16 cellular contexts compared by ENCODE assay signal in the genomic region with DNA sequence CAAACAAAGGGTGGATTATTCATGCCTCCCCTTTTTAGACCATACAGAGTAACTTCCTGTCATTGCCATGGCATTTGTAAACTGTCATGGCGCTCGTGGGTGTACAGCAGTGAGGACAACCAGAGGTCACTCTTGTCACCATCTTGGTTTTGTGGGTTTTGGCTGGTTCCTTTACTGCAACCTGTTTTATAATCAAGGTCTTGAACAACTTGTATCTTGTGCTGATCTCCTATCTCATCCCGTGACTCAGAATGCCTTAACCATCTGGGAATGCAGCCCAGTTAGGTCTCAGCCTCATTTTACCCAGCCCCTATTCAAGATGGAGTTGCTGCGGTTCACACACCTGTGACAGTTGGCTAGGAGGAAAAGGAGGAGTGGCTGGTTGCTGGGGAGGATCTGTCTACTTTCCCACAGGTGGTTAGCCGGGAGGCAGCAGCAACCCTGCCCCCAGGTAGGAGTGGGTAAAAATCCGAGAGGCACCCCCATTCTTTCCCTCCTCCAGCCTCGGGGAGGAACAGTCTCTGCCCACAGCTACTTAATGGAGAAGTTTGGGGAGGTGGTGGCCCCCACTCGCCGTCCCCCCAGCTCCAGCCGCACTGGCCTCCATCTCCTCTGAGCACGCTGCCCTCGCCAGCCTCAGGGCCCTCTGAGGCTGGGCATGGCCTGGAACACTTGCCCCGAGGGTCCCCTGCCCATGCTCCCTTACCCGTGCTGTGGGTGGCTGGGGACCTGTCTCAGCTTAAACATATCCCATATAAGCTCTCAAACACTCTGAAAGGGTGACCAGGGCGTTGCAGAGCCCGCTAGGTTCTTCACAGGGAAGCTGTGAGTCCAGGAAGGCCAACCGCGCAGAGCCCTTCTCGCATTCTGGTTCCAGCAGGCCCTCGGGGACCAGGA. TPM values are rescaled to one million over a fixed set of nuclear protein-coding genes. Genes with fewer than 3 reads are reported as not detected.
DNase-seq lines count a peak whose midpoint lies in the region; ATAC-seq, FAIRE-seq and TF ChIP-seq lines count a peak whose summit lies in the region.
"Had no signal": no experiment of that assay in that cellular context is flagged by ENCODE, and none has a peak within 500 bp of the region (broad histone marks: within the 10 kb centered on the region; RNA-seq: fewer than 3 reads in every experiment).

No MANE protein-coding gene starts in this region.

- no peak overlapping the region for H3K27ac ChIP-seq in HepG2 (ENCODE audit: extremely low read length, insufficient read depth, low read length)
- no peak overlapping the region for H3K27ac ChIP-seq in right lobe of liver
- H3K27ac ChIP-seq in OCI-LY3 (ENCODE audit: low read length) = no peak overlapping the region
- no peak overlapping the region for H3K27ac ChIP-seq in foreskin keratinocyte
- no peak overlapping the region for H3K27ac ChIP-seq in osteoblast (ENCODE audit: low read depth, low read length)
- H3K27ac ChIP-seq: epithelial cell of prostate, left ventricle myocardium inferior, upper lobe of right lung had no signal

- H2AFZ ChIP-seq in HepG2 (ENCODE audit: low read length) (no peak overlapping the region), OCI-LY3 (ENCODE audit: low read depth, low read length) (no peak overlapping the region), osteoblast (ENCODE audit: low read length) (no peak overlapping the region)

- CTCF ChIA-PET in HepG2 (lab: Yijun Ruan, JAX; ENCODE audit: low intra/inter-chr PET ratio, low total read pairs) = interaction anchor here (5.2 kb wide), 1 partner anchor 95 kb away, joined by 41 read pairs; no protein-coding TSS in a partner anchor

- H4K20me1 ChIP-seq in HepG2 (ENCODE audit: insufficient read depth, low read length) (no peaks in the 10 kb centered on the region), OCI-LY3 (ENCODE audit: insufficient read depth, low read length) (no peaks in the 10 kb centered on the region), osteoblast (ENCODE audit: insufficient read depth, low read length) (no peaks in the 10 kb centered on the region)

- in situ Hi-C loops in HepG2 (cut with HindIII; ENCODE audit: extremely low pct_ligation_motif_present, low pct_unique_long_range_greater_than_20kb) = loop anchor here (5.0 kb wide), 1 partner anchor 94 kb away; no protein-coding TSS in a partner anchor

- no peak for TF ChIP-seq RAD21 in HepG2 (CRISPR knock-in tag; IDR thresholded peaks at IDR 0.05)

- intact Hi-C loops in HepG2 (cut with micrococcal nuclease; ENCODE audit: unreplicated experiment) (no loop called here), right lobe of liver (cut with DNase I) (loop anchor here (5.0 kb wide), 2 partner anchors 39 to 114 kb away; partner anchors contain the start of gene TAMALIN (in 1 of the 2))

- H3K27me3 ChIP-seq in HepG2 (ENCODE audit: control insufficient read depth in 1 of 2, insufficient read depth in 2 of 2, low read length in 2 of 2) (peaks cover 2 to 20% of the 10 kb centered on the region in 2 experiments; a peak in 3 of 5 replicates), right lobe of liver (no peaks in the 10 kb centered on the region), OCI-LY3 (ENCODE audit: low read depth, low read length) (no peaks in the 10 kb centered on the region), foreskin keratinocyte (no peaks in the 10 kb centered on the region), osteoblast (ENCODE audit: insufficient read depth, low read length) (peaks cover 20% of the 10 kb centered on the region)
- H3K27me3 ChIP-seq: upper lobe of right lung had no signal

- H3K9me3 ChIP-seq in HepG2 (ENCODE audit: low read length) = no peaks in the 10 kb centered on the region
- no peaks in the 10 kb centered on the region for H3K9me3 ChIP-seq in right lobe of liver
- H3K9me3 ChIP-seq in OCI-LY3 (ENCODE audit: insufficient read depth, low read length) = no peaks in the 10 kb centered on the region
- H3K9me3 ChIP-seq in osteoblast (ENCODE audit: low read depth, low read length) = no peaks in the 10 kb centered on the region
- H3K9me3 ChIP-seq: left ventricle myocardium inferior, upper lobe of right lung had no signal

- H3K36me3 ChIP-seq in HepG2 (replicated peaks in 1 of 2; ENCODE audit: control insufficient read depth in 1 of 2, insufficient read depth in 2 of 2, low read length in 2 of 2) (no peaks in the 10 kb centered on the region), right lobe of liver (no peaks in the 10 kb centered on the region), OCI-LY3 (replicated peaks; ENCODE audit: low read depth, low read length) (no peaks in the 10 kb centered on the region), osteoblast (ENCODE audit: insufficient read depth, low read length) (no peaks in the 10 kb centered on the region)
- H3K36me3 ChIP-seq: left ventricle myocardium inferior, upper lobe of right lung had no signal

- BruUV-seq in HepG2 (replicated peaks; lab: Mats Ljungman, UMichigan) = no TSS peak

- 39% methylated on average over 8 of the region's 20 CpGs for WGBS in HepG2 (ENCODE audit: low lambda C conversion rate)
- 48% methylated on average over 11 of the region's 20 CpGs for WGBS in right lobe of liver (ENCODE audit: insufficient coverage, low coverage, low lambda C conversion rate, missing lambda C conversion rate)

- TF ChIP-seq EP300 in HepG2 (IDR thresholded peaks at IDR 0.05; ENCODE audit: low read depth in 2 of 2, low read length in 2 of 2) (no peak), HepG2 (CRISPR knock-in tag; IDR thresholded peaks at IDR 0.05; ENCODE audit: borderline replicate concordance) (no peak)

- no peak for FAIRE-seq in HepG2 (lab: Jason Lieb, UNC)
- FAIRE-seq: D721Med had no signal

- peak overlapping the region in 1 of 3 experiments; percentile 6; a peak in 1 of 6 replicates for H3K4me3 ChIP-seq in HepG2 (replicated peaks in 1 of 3; ENCODE audit: insufficient read depth in 1 of 3, low read depth in 2 of 3, low read length in 3 of 3)
- no peak overlapping the region for H3K4me3 ChIP-seq in right lobe of liver
- no peak overlapping the region for H3K4me3 ChIP-seq in OCI-LY3 (ENCODE audit: low read length)
- no peak overlapping the region for H3K4me3 ChIP-seq in osteoblast (ENCODE audit: insufficient read depth, low read length)
- H3K4me3 ChIP-seq: left ventricle myocardium inferior, upper lobe of right lung had no signal

- H3K4me1 ChIP-seq in HepG2 (ENCODE audit: insufficient read depth, low read length) = peaks cover 75% of the 10 kb centered on the region
- peaks cover 0 to 38% (median 19%) of the 10 kb centered on the region in 4 donors for H3K4me1 ChIP-seq in right lobe of liver
- peaks cover 77% of the 10 kb centered on the region for H3K4me1 ChIP-seq in OCI-LY3 (ENCODE audit: low read length)
- H3K4me1 ChIP-seq in foreskin keratinocyte = peaks cover 5% of the 10 kb centered on the region
- H3K4me1 ChIP-seq in osteoblast (ENCODE audit: insufficient read depth, low read length) = no peaks in the 10 kb centered on the region

- TF ChIP-seq POLR2A in HepG2 (IDR thresholded peaks at IDR 0.05; ENCODE audit: insufficient read depth in 1 of 2, low read depth in 2 of 2, low read length in 2 of 2) (no peak), right lobe of liver (IDR thresholded peaks at IDR 0.05) (no peak)

- POLR2A ChIA-PET in HepG2 (lab: Yijun Ruan, JAX) = interaction anchor here (1.4 kb wide), 1 partner anchor 89 kb away, joined by 3 read pairs; no protein-coding TSS in a partner anchor

- H3K4me2 ChIP-seq in HepG2 (ENCODE audit: low read depth, low read length) (peak overlapping the region; percentile 32; the same call in 1 of the 2 replicates), OCI-LY3 (ENCODE audit: low read length) (peak overlapping the region; percentile 55), osteoblast (ENCODE audit: insufficient read depth, low read length) (no peak overlapping the region)

- no peak for DNase-seq in HepG2 (ENCODE audit: low spot score)
- no peak for DNase-seq in right lobe of liver
- DNase-seq in foreskin keratinocyte = peak; percentile 32 to 69
- no peak for DNase-seq in stimulated activated CD4-positive, alpha-beta T cell treated with anti-CD3 and anti-CD28 coated beads, Interleukin-4, amount 100 ng/mL, for 24 hours
- DNase-seq in osteoblast (ENCODE audit: insufficient read length, low spot score, missing footprints) = no peak
- DNase-seq: SIG-M5, T1000 had no signal

- ATAC-seq in HepG2 (no peak), right lobe of liver (no peak), foreskin keratinocyte (no peak), HG02588 (IDR thresholded peaks at IDR 0.05; ENCODE audit: unreplicated experiment) (no peak), GM18909 (IDR thresholded peaks at IDR 0.05; ENCODE audit: poor library complexity, unreplicated experiment) (no peak)

- no peaks in the 10 kb centered on the region for H3K79me2 ChIP-seq in HepG2 (ENCODE audit: insufficient read depth, low read length)
- no peaks in the 10 kb centered on the region for H3K79me2 ChIP-seq in OCI-LY3 (ENCODE audit: low read length)
- no peaks in the 10 kb centered on the region for H3K79me2 ChIP-seq in osteoblast (ENCODE audit: insufficient read depth, low read length)

- TF ChIP-seq CTCF in HepG2 (CRISPR knock-in tag; IDR thresholded peaks at IDR 0.05) (no peak), right lobe of liver (IDR thresholded peaks at IDR 0.05) (no peak), OCI-LY3 (IDR thresholded peaks at IDR 0.05; ENCODE audit: low read depth, low read length) (no peak), foreskin keratinocyte (conservative IDR thresholded peaks at IDR 0.05) (no peak), osteoblast (IDR thresholded peaks at IDR 0.05; ENCODE audit: extremely low read depth, low read depth, low read length) (no peak)

- H3K9ac ChIP-seq in HepG2 (ENCODE audit: insufficient read depth, low read depth, low read length) (no peak overlapping the region), OCI-LY3 (ENCODE audit: low read length) (no peak overlapping the region)

RNA-seq across cellular contexts. Expression of gene SMIM41, which starts 41.7 kb away (rescaled TPM):
- total RNA-seq in HepG2 (2016; rRNA removed; fragmentation: Illumina TruSeq; extraction: Trizol) = not detected in 2 replicates
- total RNA-seq in HepG2 (2016; cell fraction: cytosol; rRNA removed; fragmentation: Illumina TruSeq; extraction: Trizol; ENCODE audit: low read depth) = not detected in 2 replicates
- not detected in 2 replicates for total RNA-seq in HepG2 (2016; cell fraction: insoluble cytoplasmic fraction; rRNA removed; fragmentation: Illumina TruSeq; extraction: Trizol)
- not detected in 2 replicates for total RNA-seq in HepG2 (2016; cell fraction: membrane; rRNA removed; fragmentation: Illumina TruSeq; extraction: Trizol)
- total RNA-seq in HepG2 (2016; cell fraction: nucleus; rRNA removed; fragmentation: Illumina TruSeq; extraction: Trizol) = not detected in 2 replicates
- 0.07 TPM in 1 of 2 replicates, not detected in the other for polyA plus RNA-seq in HepG2 (2011; rRNA removed)
- polyA plus RNA-seq in HepG2 (2011; cell fraction: cytosol; rRNA removed) = not detected in 2 replicates
- not detected in 2 replicates for polyA plus RNA-seq in HepG2 (2011; cell fraction: nucleus; rRNA removed)
- not detected in 2 replicates for polyA plus RNA-seq in HepG2 (2012)
- not detected in 2 replicates for polyA plus RNA-seq in HepG2 (2016; cell fraction: cytosol; fragmentation: Illumina TruSeq; extraction: Trizol; ENCODE audit: low read depth)
- not detected in 2 replicates for polyA plus RNA-seq in HepG2 (2016; cell fraction: insoluble cytoplasmic fraction; fragmentation: Illumina TruSeq; extraction: Trizol; ENCODE audit: low read depth)
- not detected in 2 replicates for polyA plus RNA-seq in HepG2 (2016; cell fraction: membrane; fragmentation: Illumina TruSeq; extraction: Trizol; ENCODE audit: low read depth)
- polyA plus RNA-seq in HepG2 (2016; cell fraction: nucleus; fragmentation: Illumina TruSeq; extraction: Trizol; ENCODE audit: insufficient read depth, low read depth) = not detected in 2 replicates
- polyA minus RNA-seq in HepG2 (2011; rRNA and poly(A)+ RNA removed; ENCODE audit: low replicate concordance) = not detected in 2 replicates
- polyA minus RNA-seq in HepG2 (2011; cell fraction: cytosol; rRNA and poly(A)+ RNA removed) = not detected in 2 replicates
- polyA minus RNA-seq in HepG2 (2011; cell fraction: nucleus; rRNA and poly(A)+ RNA removed) = 0.39 TPM in 1 of 2 replicates, not detected in the other
- not detected for total RNA-seq in right lobe of liver
- not detected in 2 replicates for total RNA-seq in foreskin keratinocyte
- polyA plus RNA-seq in foreskin keratinocyte = not detected in 2 replicates
- under 0.01 TPM in 1 of 2 replicates, not detected in the other for total RNA-seq in osteoblast
- total RNA-seq: activated T-cell treated with anti-CD3 and anti-CD28 coated beads, Interleukin-2, amount 50 U/mL, for 4 hours; chondrocyte had no signal

RNA-seq across cellular contexts. Expression of gene ATG101, which starts 51.4 kb away (rescaled TPM):
- total RNA-seq in HepG2 (2016; rRNA removed; fragmentation: Illumina TruSeq; extraction: Trizol) = 66.7 and 67.7 TPM in 2 replicates
- total RNA-seq in HepG2 (2016; cell fraction: cytosol; rRNA removed; fragmentation: Illumina TruSeq; extraction: Trizol; ENCODE audit: low read depth) = 24.9 and 31.4 TPM in 2 replicates
- total RNA-seq in HepG2 (2016; cell fraction: insoluble cytoplasmic fraction; rRNA removed; fragmentation: Illumina TruSeq; extraction: Trizol) = 67.1 and 68.7 TPM in 2 replicates
- 38.8 and 52.9 TPM in 2 replicates for total RNA-seq in HepG2 (2016; cell fraction: membrane; rRNA removed; fragmentation: Illumina TruSeq; extraction: Trizol)
- 31.7 and 32.7 TPM in 2 replicates for total RNA-seq in HepG2 (2016; cell fraction: nucleus; rRNA removed; fragmentation: Illumina TruSeq; extraction: Trizol)
- polyA plus RNA-seq in HepG2 (2011; rRNA removed) = 58.2 and 60.2 TPM in 2 replicates
- polyA plus RNA-seq in HepG2 (2011; cell fraction: cytosol; rRNA removed) = 84.5 and 95.4 TPM in 2 replicates
- polyA plus RNA-seq in HepG2 (2011; cell fraction: nucleus; rRNA removed) = 55.3 and 57.9 TPM in 2 replicates
- polyA plus RNA-seq in HepG2 (2012) = 27.2 and 33.1 TPM in 2 replicates
- 16.9 and 28.4 TPM in 2 replicates for polyA plus RNA-seq in HepG2 (2016; cell fraction: cytosol; fragmentation: Illumina TruSeq; extraction: Trizol; ENCODE audit: low read depth)
- 57.3 and 61.7 TPM in 2 replicates for polyA plus RNA-seq in HepG2 (2016; cell fraction: insoluble cytoplasmic fraction; fragmentation: Illumina TruSeq; extraction: Trizol; ENCODE audit: low read depth)
- polyA plus RNA-seq in HepG2 (2016; cell fraction: membrane; fragmentation: Illumina TruSeq; extraction: Trizol; ENCODE audit: low read depth) = 24.0 and 35.4 TPM in 2 replicates
- polyA plus RNA-seq in HepG2 (2016; cell fraction: nucleus; fragmentation: Illumina TruSeq; extraction: Trizol; ENCODE audit: insufficient read depth, low read depth) = 51.5 and 54.0 TPM in 2 replicates
- 106 and 147 TPM in 2 replicates for polyA minus RNA-seq in HepG2 (2011; rRNA and poly(A)+ RNA removed; ENCODE audit: low replicate concordance)
- polyA minus RNA-seq in HepG2 (2011; cell fraction: cytosol; rRNA and poly(A)+ RNA removed) = 15.6 and 16.2 TPM in 2 replicates
- polyA minus RNA-seq in HepG2 (2011; cell fraction: nucleus; rRNA and poly(A)+ RNA removed) = 12.8 and 16.7 TPM in 2 replicates
- total RNA-seq in right lobe of liver = 10 to 100 TPM; 17.4 to 29.7 (median 21.0) TPM
- total RNA-seq in foreskin keratinocyte = 62.5 and 66.1 TPM in 2 replicates
- 77.8 and 83.1 TPM in 2 replicates for polyA plus RNA-seq in foreskin keratinocyte
- total RNA-seq in osteoblast = 49.5 and 64.4 TPM in 2 replicates

Comparison
In these comparisons a context has a peak if more than half of its experiments do, and no peak if none do; other contexts are left out.
1. DNase-seq: peak in foreskin keratinocyte (2 of 2); none in HepG2 (single experiment), right lobe of liver (0 of 3), stimulated activated CD4-positive, alpha-beta T cell treated with anti-CD3 and anti-CD28 coated beads, Interleukin-4, amount 100 ng/mL, for 24 hours (single experiment) and osteoblast (single experiment).